1 cellular context compared by ENCODE assay signal in the genomic region with DNA sequence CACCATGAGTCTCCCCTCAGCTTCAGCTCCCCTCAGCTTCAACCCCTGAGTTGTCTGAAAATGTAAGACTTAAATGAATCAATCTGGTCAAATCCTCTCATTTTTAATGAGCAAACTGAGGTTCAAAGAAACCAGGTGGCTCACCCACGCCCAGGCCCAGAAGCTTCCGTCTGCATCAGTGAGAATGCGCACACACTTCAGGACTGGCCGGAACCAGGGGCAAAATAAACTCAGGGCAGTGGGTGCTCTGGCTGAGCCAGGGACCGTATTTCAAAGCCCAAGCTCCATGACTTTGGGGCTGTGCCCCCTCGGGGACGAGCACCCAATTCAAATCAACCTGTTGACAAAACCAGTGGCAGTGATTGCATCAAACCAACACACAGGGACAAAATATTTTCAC.
TF ChIP-seq lines count a peak whose summit lies in the region.

No MANE protein-coding gene starts in this region.

TF ChIP-seq in GM12891, 5 proteins besides CTCF, POLR2A, EP300 and RAD21:
- TF ChIP-seq TAF1 (IDR thresholded peaks at IDR 0.05; ENCODE audit: low read depth, low read length) (no peak), POLR2AphosphoS5 (IDR thresholded peaks at IDR 0.05; ENCODE audit: low read depth, low read length) (no peak), POU2F2 (IDR thresholded peaks at IDR 0.05; ENCODE audit: low read depth, low read length) (no peak), SPI1 (IDR thresholded peaks at IDR 0.05; ENCODE audit: low read depth, low read length) (no peak), PAX5 (IDR thresholded peaks at IDR 0.05; ENCODE audit: insufficient read depth, low read length, severe bottlenecking) (no peak)
